Comparison of ENCODE assay signal across 19 cellular contexts in the genomic region with DNA sequence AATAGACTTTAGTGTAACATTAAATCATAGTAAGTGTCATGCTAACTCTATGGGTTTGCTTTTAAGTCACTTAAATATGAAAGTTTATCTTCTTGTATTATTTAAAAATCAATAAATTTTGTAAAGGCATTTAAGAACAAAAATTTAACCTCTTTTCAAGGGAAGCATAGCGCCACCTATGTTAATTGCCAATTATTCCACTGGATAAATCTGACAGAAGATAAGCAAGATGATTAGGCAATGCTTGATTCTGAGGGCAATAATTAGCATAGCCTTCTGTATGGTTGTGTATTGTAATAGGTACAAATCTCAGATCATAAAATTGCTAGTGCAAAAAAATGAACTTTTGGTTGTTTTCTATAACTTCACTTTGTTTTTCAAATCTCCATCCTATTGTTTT.
"Had no signal": no experiment of that assay in that cellular context is flagged by ENCODE, and none has a peak within 500 bp of the region (broad histone marks: within the 10 kb centered on the region; RNA-seq: fewer than 3 reads in every experiment).

No MANE protein-coding gene starts in this region.

- H3K27me3 ChIP-seq: dorsolateral prefrontal cortex, heart left ventricle, neutrophil, upper lobe of right lung had no signal

- H3K9me3 ChIP-seq: heart left ventricle, neutrophil, upper lobe of right lung had no signal

- H3K27ac ChIP-seq: dorsolateral prefrontal cortex, heart left ventricle, neutrophil, upper lobe of right lung had no signal

- FAIRE-seq: endometrium, TTC549 had no signal

- H3K4me1 ChIP-seq: heart left ventricle, upper lobe of right lung had no signal

- DNase-seq: activated CD4-positive, alpha-beta T cell treated with anti-CD3 and anti-CD28 coated beads, Interleukin-2, amount 50 U/mL, for 1 hour; activated CD4-positive, CD25-positive, alpha-beta regulatory T cell; activated CD8-positive, alpha-beta memory T cell treated with anti-CD3 and anti-CD28 coated beads, Interleukin-2, amount 10 ng/mL, durations not matched to agents 7 days and 5 days; activated gamma-delta T cell; activated T-cell treated with anti-CD3 and anti-CD28 coated beads, Interleukin-2, amount 50 U/mL, for 24 hours; dorsolateral prefrontal cortex; foreskin melanocyte; heart left ventricle; left colon; naive thymus-derived CD4-positive, alpha-beta T cell; retina; stimulated activated CD4-positive, alpha-beta T cell treated with anti-CD3 and anti-CD28 coated beads, Interleukin-4, amount 100 ng/mL, for 1 hour; stimulated activated CD8-positive, alpha-beta memory T cell treated with anti-CD3 and anti-CD28 coated beads, Interleukin-4, amount 100 ng/mL, for 48 hours; stimulated activated naive CD8-positive, alpha-beta T cell treated with anti-CD3 and anti-CD28 coated beads, Interleukin-15, Interleukin-2, amounts not matched to agents 100 U/mL and 50 U/mL, for 24 hours; upper lobe of right lung had no signal

- H3K36me3 ChIP-seq: heart left ventricle, neutrophil, upper lobe of right lung had no signal

- H3K4me3 ChIP-seq: dorsolateral prefrontal cortex, heart left ventricle, lung, upper lobe of right lung had no signal

- ATAC-seq: activated CD8-positive, alpha-beta memory T cell treated with anti-CD3 and anti-CD28 coated beads, Interleukin-2, amount 10 ng/mL, durations not matched to agents 7 days and 5 days; heart left ventricle; left colon; naive thymus-derived CD4-positive, alpha-beta T cell; stimulated activated naive CD8-positive, alpha-beta T cell treated with anti-CD3 and anti-CD28 coated beads, Interleukin-15, Interleukin-2, amounts not matched to agents 100 U/mL and 50 U/mL, for 24 hours; upper lobe of right lung had no signal
